16 cellular contexts compared by ENCODE assay signal in genomic region chr5:67193479-67193878, GRCh38. TPM values are rescaled to one million over a fixed set of nuclear protein-coding genes. Genes with fewer than 3 reads are reported as not detected.
DNase-seq lines count a peak whose midpoint lies in the region; ATAC-seq and TF ChIP-seq lines count a peak whose summit lies in the region.
"Had no signal": no experiment of that assay in that cellular context is flagged by ENCODE, and none has a peak within 500 bp of the region (broad histone marks: within the 10 kb centered on the region; RNA-seq: fewer than 3 reads in every experiment).

No MANE protein-coding gene starts in this region.

- DNase-seq in colonic mucosa (no peak), sigmoid colon (no peak)
- DNase-seq: activated T-cell treated with anti-CD3 and anti-CD28 coated beads, Interleukin-2, amount 50 U/mL, for 24 hours; effector CD4-positive, alpha-beta T cell; foreskin fibroblast; NCI-H1048; retina; T-helper 1 cell had no signal

- H3K9me3 ChIP-seq in colonic mucosa, result no peaks in the 10 kb centered on the region
- no peaks in the 10 kb centered on the region for H3K9me3 ChIP-seq in neuron (ENCODE audit: low read length)
- H3K9me3 ChIP-seq in sigmoid colon, result no peaks in the 10 kb centered on the region

- no peaks in the 10 kb centered on the region for H3K27me3 Mint-ChIP-seq in IgD-negative memory B cell
- H3K27me3 Mint-ChIP-seq: activated T-cell treated with anti-CD3 and anti-CD28 coated beads, Interleukin-2, amount 50 U/mL, for 24 hours had no signal

- H3K4me1 ChIP-seq in ACC112 (ENCODE audit: control insufficient read depth, insufficient read depth, low read length, unreplicated experiment) (no peaks in the 10 kb centered on the region), colonic mucosa (peaks cover 6% of the 10 kb centered on the region), neuron (ENCODE audit: insufficient read depth, low read length) (peaks cover 10% of the 10 kb centered on the region), sigmoid colon (peaks cover 0 to 8% (median 0%) of the 10 kb centered on the region in 4 donors)

- TF ChIP-seq POLR2A in sigmoid colon (IDR thresholded peaks at IDR 0.05), result no peak

- peak overlapping the region; percentile 95 to 98 (median 98) for H3K4me3 Mint-ChIP-seq in IgD-negative memory B cell
- H3K4me3 Mint-ChIP-seq: activated T-cell treated with anti-CD3 and anti-CD28 coated beads, Interleukin-2, amount 50 U/mL, for 24 hours had no signal

- H3K27ac ChIP-seq in ACC112 (ENCODE audit: low read depth, low read length) (no peak overlapping the region), colonic mucosa (peak overlapping the region; percentile 51), sigmoid colon (peak overlapping the region in 2 of 4 donors; percentile 31 to 39)

- TF ChIP-seq EP300 in sigmoid colon (IDR thresholded peaks at IDR 0.05), result no peak

- H3K4me1 Mint-ChIP-seq in IgD-negative memory B cell, result peaks cover 32 to 60% (median 55%) of the 10 kb centered on the region in 3 donors

- peak overlapping the region; percentile 95 to 99 (median 99) for H3K27ac Mint-ChIP-seq in IgD-negative memory B cell
- H3K27ac Mint-ChIP-seq: activated T-cell treated with anti-CD3 and anti-CD28 coated beads, Interleukin-2, amount 50 U/mL, for 24 hours had no signal

- H3K9me3 Mint-ChIP-seq in IgD-negative memory B cell, result peaks cover 0 to 3% (median 0%) of the 10 kb centered on the region in 3 donors

- peak overlapping the region; percentile 73 for H2AFZ ChIP-seq in ACC112 (ENCODE audit: low read length, unreplicated experiment)
- peak overlapping the region; percentile 38 for H2AFZ ChIP-seq in neuron (ENCODE audit: low read depth, low read length)

- H3K79me2 ChIP-seq in ACC112 (ENCODE audit: control insufficient read depth, insufficient read depth, low read length, unreplicated experiment), result no peaks in the 10 kb centered on the region

- H3K36me3 Mint-ChIP-seq in IgD-negative memory B cell, result peaks cover 26% of the 10 kb centered on the region

- 48 to 50% methylated on average over 3 of the region's 3 CpGs for WGBS in sigmoid colon, 2 donors

- H3K36me3 ChIP-seq in ACC112 (ENCODE audit: insufficient read depth, low read length), result no peaks in the 10 kb centered on the region
- H3K36me3 ChIP-seq in colonic mucosa, result no peaks in the 10 kb centered on the region
- H3K36me3 ChIP-seq in neuron (ENCODE audit: insufficient read depth, low read length), result no peaks in the 10 kb centered on the region
- H3K36me3 ChIP-seq in sigmoid colon, result no peaks in the 10 kb centered on the region

- H3K27me3 ChIP-seq in ACC112 (ENCODE audit: insufficient read depth, low read length) (no peaks in the 10 kb centered on the region), colonic mucosa (no peaks in the 10 kb centered on the region), neuron (ENCODE audit: insufficient read depth, low read length) (no peaks in the 10 kb centered on the region), sigmoid colon (no peaks in the 10 kb centered on the region)

- TF ChIP-seq CTCF in colonic mucosa (IDR thresholded peaks at IDR 0.05), result no peak
- no peak for TF ChIP-seq CTCF in sigmoid colon (IDR thresholded peaks at IDR 0.05)

- ATAC-seq in HG03469 (IDR thresholded peaks at IDR 0.05; ENCODE audit: unreplicated experiment) (no peak), HG03342 (IDR thresholded peaks at IDR 0.05; ENCODE audit: unreplicated experiment) (no peak), GM18858 (IDR thresholded peaks at IDR 0.05; ENCODE audit: unreplicated experiment) (no peak)
- ATAC-seq: activated CD4-positive, CD25-positive, alpha-beta regulatory T cell treated with anti-CD3 and anti-CD28 coated beads, Interleukin-2, amount 50 U/mL, for 24 hours had no signal

- no peak overlapping the region for H3K4me3 ChIP-seq in ACC112 (ENCODE audit: low read depth, low read length)
- no peak overlapping the region for H3K4me3 ChIP-seq in colonic mucosa
- H3K4me3 ChIP-seq in neuron (ENCODE audit: low read length), result no peak overlapping the region
- no peak overlapping the region for H3K4me3 ChIP-seq in sigmoid colon

- intact Hi-C loops in colonic mucosa (cut with DNase I), result no loop called here
- intact Hi-C loops in sigmoid colon (cut with DNase I), result no loop called here

- H3K9ac ChIP-seq in colonic mucosa (ENCODE audit: low read depth in 2 of 2, low read length in 2 of 2), result no peak overlapping the region

RNA-seq across cellular contexts. Expression of gene CD180, which starts 3.1 kb away (rescaled TPM):
- polyA plus RNA-seq in IgD-negative memory B cell (99.1 TPM), sigmoid colon (1 to 10 TPM in 2 of 3 donors, under 1 TPM in 1; 0.60 to 3.5 (median 2.3) TPM)
- total RNA-seq in colonic mucosa (1 to 10 TPM in 1 of 2 donors, under 1 TPM in 1; 0.30 to 1.4 TPM), sigmoid colon (1 to 10 TPM in 1 of 4 donors, under 1 TPM in 3; 0.55 to 1.1 (median 0.90) TPM)
- polyA plus RNA-seq: AG04450 had no signal
